ENCODE assay signal across 8 cellular contexts in genomic region chr7:48101880-48102448, GRCh38. TPM values are rescaled to one million over a fixed set of nuclear protein-coding genes. Genes with fewer than 3 reads are reported as not detected.
A peak's percentile ranks its signal among the peaks of the same experiment; 100 is the strongest.
DNase-seq lines count a peak whose midpoint lies in the region; ATAC-seq, FAIRE-seq and TF ChIP-seq lines count a peak whose summit lies in the region.

No MANE protein-coding gene starts in this region.

- peak; percentile 7 for DNase-seq in COR-L47 (lab: John Stamatoyannopoulos, UW)
- no peak for DNase-seq in LNCaP clone FGC (ENCODE audit: low read depth)
- DNase-seq in activated naive CD8-positive, alpha-beta T cell treated with anti-CD3 and anti-CD28 coated beads, Interleukin-2, amount 50 U/mL, for 24 hours = peak; percentile 40
- DNase-seq in mucosa of gallbladder (ENCODE audit: low spot score) = peak; percentile 7
- no peak for DNase-seq in RCC 7860 (ENCODE audit: low spot score)
- no peak for DNase-seq in H54 (ENCODE audit: insufficient read length, low spot score)
- no peak for DNase-seq in T-helper 1 cell

- TF ChIP-seq CTCF in LNCaP clone FGC (IDR thresholded peaks at IDR 0.05; ENCODE audit: control insufficient read depth, extremely low read depth, insufficient read depth) = peak; percentile 21

- H3K27ac Mint-ChIP-seq in activated naive CD8-positive, alpha-beta T cell treated with anti-CD3 and anti-CD28 coated beads, Interleukin-2, amount 50 U/mL, for 24 hours = no peak overlapping the region

- no peak overlapping the region for H3K4me3 ChIP-seq in LNCaP clone FGC (ENCODE audit: low read depth, low read length)

- no peak for TF ChIP-seq POLR2A in H54 (IDR thresholded peaks at IDR 0.05; ENCODE audit: low read depth, low read length)

- H3K4me3 Mint-ChIP-seq in activated naive CD8-positive, alpha-beta T cell treated with anti-CD3 and anti-CD28 coated beads, Interleukin-2, amount 50 U/mL, for 24 hours = no peak overlapping the region

- H3K4me1 Mint-ChIP-seq in activated naive CD8-positive, alpha-beta T cell treated with anti-CD3 and anti-CD28 coated beads, Interleukin-2, amount 50 U/mL, for 24 hours = peaks cover 28% of the 10 kb centered on the region

- FAIRE-seq in RCC 7860 (lab: Jason Lieb, UNC) = no peak
- FAIRE-seq in H54 (lab: Jason Lieb, UNC) = no peak

- no peaks in the 10 kb centered on the region for H3K9me3 Mint-ChIP-seq in activated naive CD8-positive, alpha-beta T cell treated with anti-CD3 and anti-CD28 coated beads, Interleukin-2, amount 50 U/mL, for 24 hours

- ATAC-seq in activated naive CD8-positive, alpha-beta T cell treated with anti-CD3 and anti-CD28 coated beads, Interleukin-2, amount 50 U/mL, for 24 hours = peak; percentile 34
- no peak for ATAC-seq in HG03457 (IDR thresholded peaks at IDR 0.05; ENCODE audit: unreplicated experiment)

- H3K27me3 Mint-ChIP-seq in activated naive CD8-positive, alpha-beta T cell treated with anti-CD3 and anti-CD28 coated beads, Interleukin-2, amount 50 U/mL, for 24 hours = no peaks in the 10 kb centered on the region

- peaks cover 56% of the 10 kb centered on the region for H3K36me3 Mint-ChIP-seq in activated naive CD8-positive, alpha-beta T cell treated with anti-CD3 and anti-CD28 coated beads, Interleukin-2, amount 50 U/mL, for 24 hours (ENCODE audit: low read depth)

RNA-seq across cellular contexts. Expression of gene UPP1, which starts 12.9 kb away (rescaled TPM):
- 16.8 TPM for total RNA-seq in mucosa of gallbladder

Comparison
In these comparisons a context has a peak if more than half of its experiments do, and no peak if none do; other contexts are left out.
1. DNase-seq: peak in COR-L47 (single experiment), activated naive CD8-positive, alpha-beta T cell treated with anti-CD3 and anti-CD28 coated beads, Interleukin-2, amount 50 U/mL, for 24 hours (single experiment) and mucosa of gallbladder (single experiment); none in LNCaP clone FGC (single experiment), RCC 7860 (single experiment), H54 (single experiment) and T-helper 1 cell (0 of 5).